In the genomic region with DNA sequence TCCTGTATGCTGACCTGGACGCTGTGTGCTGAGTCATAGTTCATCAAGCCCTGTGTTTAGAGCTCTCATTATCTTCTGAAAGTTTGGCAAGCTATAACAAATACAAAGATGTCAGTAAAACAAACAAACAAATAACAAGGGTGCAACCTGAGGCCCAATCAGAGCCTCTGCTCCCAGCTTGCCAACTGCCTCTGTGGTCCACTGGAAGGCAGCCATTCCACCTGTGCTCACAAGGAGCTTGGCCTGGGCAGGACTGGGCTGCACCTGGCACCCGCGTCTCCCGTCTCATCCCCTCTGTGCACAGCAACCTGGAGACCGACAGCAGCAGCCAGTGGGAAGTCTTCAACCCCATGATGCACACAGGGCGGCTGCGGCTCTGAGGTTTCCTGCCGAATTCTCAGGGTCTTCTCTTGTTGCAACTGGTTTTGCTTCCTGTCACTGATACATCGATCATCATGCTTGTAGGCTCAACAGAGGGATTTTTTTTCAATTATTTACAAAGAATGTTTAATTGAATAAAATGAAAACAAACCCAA, we compare ENCODE assay signal across 25 cellular contexts.
DNase-seq lines count a peak whose midpoint lies in the region; ATAC-seq lines count a peak whose summit lies in the region.
"Had no signal": no experiment of that assay in that cellular context is flagged by ENCODE, and none has a peak within 500 bp of the region (broad histone marks: within the 10 kb centered on the region; RNA-seq: fewer than 3 reads in every experiment).

No MANE protein-coding gene starts in this region.

- POLR2A ChIA-PET in activated CD8-positive, alpha-beta T cell treated with anti-CD3 and anti-CD28 coated beads, Interleukin-2, amount 10 ng/mL, durations not matched to agents 7 days and 5 days (lab: Charles Lee), result no interaction called here
- POLR2A ChIA-PET in T-cell (lab: Charles Lee), result no interaction called here

- peaks cover 11% of the 10 kb centered on the region for H3K27me3 Mint-ChIP-seq in activated CD8-positive, alpha-beta T cell treated with anti-CD3 and anti-CD28 coated beads, Interleukin-2, amount 10 ng/mL, durations not matched to agents 7 days and 5 days (ENCODE audit: low read depth)
- peaks cover 5 to 9% of the 10 kb centered on the region in 2 donors for H3K27me3 Mint-ChIP-seq in T-cell
- H3K27me3 Mint-ChIP-seq: dendritic cell treated with granulocyte-macrophage colony-stimulating factor and Interleukin-4, amounts not matched to agents 40 ng/mL and 50 ng/mL, for 4 days; type B pancreatic cell had no signal

- peaks cover 2% of the 10 kb centered on the region for H3K36me3 Mint-ChIP-seq in activated CD8-positive, alpha-beta T cell treated with anti-CD3 and anti-CD28 coated beads, Interleukin-2, amount 10 ng/mL, durations not matched to agents 7 days and 5 days (ENCODE audit: low read depth)
- peaks cover 8% of the 10 kb centered on the region for H3K36me3 Mint-ChIP-seq in T-cell
- H3K36me3 Mint-ChIP-seq: activated naive CD4-positive, alpha-beta T cell treated with anti-CD3 and anti-CD28 coated beads, Interleukin-2, amount 10 ng/mL, durations not matched to agents 7 days and 5 days; mesothelial cell of epicardium; type B pancreatic cell had no signal

- ATAC-seq in activated CD8-positive, alpha-beta T cell treated with anti-CD3 and anti-CD28 coated beads, Interleukin-2, amount 10 ng/mL, durations not matched to agents 7 days and 5 days, result no peak
- ATAC-seq in T-cell (replicated peaks in 1 of 4), result no peak
- ATAC-seq: activated T-cell treated with anti-CD3 and anti-CD28 coated beads, Interleukin-2, amount 50 U/mL, for 72 hours; naive thymus-derived CD4-positive, alpha-beta T cell; T-helper 17 cell had no signal

- DNase-seq in COR-L47 (lab: John Stamatoyannopoulos, UW) (peak; percentile 75), HT1080 (ENCODE audit: low read depth) (peak; percentile 16), NCI-H510A (lab: John Stamatoyannopoulos, UW) (peak; percentile 12), T-cell (no peak), NCI-H446 (lab: John Stamatoyannopoulos, UW) (no peak), caudate nucleus (lab: John Stamatoyannopoulos, UW) (no peak), SK-N-DZ (ENCODE audit: low spot score) (no peak)
- peak; percentile 26 for DNase-seq in activated CD8-positive, alpha-beta T cell treated with anti-CD3 and anti-CD28 coated beads, Interleukin-2, amount 10 ng/mL, durations not matched to agents 7 days and 5 days
- DNase-seq: activated CD4-positive, alpha-beta T cell treated with anti-CD3 and anti-CD28 coated beads for 4 hours; activated naive CD4-positive, alpha-beta T cell treated with anti-CD3 and anti-CD28 coated beads, Interleukin-2, amount 10 ng/mL, durations not matched to agents 7 days and 5 days; activated T-cell treated with anti-CD3 and anti-CD28 coated beads, Interleukin-2, amount 50 U/mL, for 72 hours; amniotic stem cell; GF-D8; GOT3; hypothalamus; left ventricle myocardium inferior; naive thymus-derived CD4-positive, alpha-beta T cell; NCI-H187 treated with DMSO at 0.1 percent for 48 hours; small intestine; stimulated activated CD4-positive, alpha-beta T cell treated with anti-CD3 and anti-CD28 coated beads, Interleukin-1b, Interleukin-23, amount 100 ng/mL, for 48 hours; T-helper 17 cell had no signal

- H3K27ac Mint-ChIP-seq in activated CD8-positive, alpha-beta T cell treated with anti-CD3 and anti-CD28 coated beads, Interleukin-2, amount 10 ng/mL, durations not matched to agents 7 days and 5 days, result no peak overlapping the region
- H3K27ac Mint-ChIP-seq in T-cell, result no peak overlapping the region
- H3K27ac Mint-ChIP-seq: activated naive CD4-positive, alpha-beta T cell treated with anti-CD3 and anti-CD28 coated beads, Interleukin-2, amount 10 ng/mL, durations not matched to agents 7 days and 5 days; activated T-cell treated with anti-CD3 and anti-CD28 coated beads, Interleukin-2, amount 50 U/mL, for 72 hours; dendritic cell treated with granulocyte-macrophage colony-stimulating factor and Interleukin-4, amounts not matched to agents 40 ng/mL and 50 ng/mL, for 4 days; mesothelial cell of epicardium; naive thymus-derived CD4-positive, alpha-beta T cell; T-helper 17 cell; type B pancreatic cell had no signal

- H3K4me3 Mint-ChIP-seq in activated CD8-positive, alpha-beta T cell treated with anti-CD3 and anti-CD28 coated beads, Interleukin-2, amount 10 ng/mL, durations not matched to agents 7 days and 5 days, result no peak overlapping the region
- no peak overlapping the region for H3K4me3 Mint-ChIP-seq in T-cell
- H3K4me3 Mint-ChIP-seq: activated naive CD4-positive, alpha-beta T cell treated with anti-CD3 and anti-CD28 coated beads, Interleukin-2, amount 10 ng/mL, durations not matched to agents 7 days and 5 days; activated T-cell treated with anti-CD3 and anti-CD28 coated beads, Interleukin-2, amount 50 U/mL, for 72 hours; dendritic cell treated with granulocyte-macrophage colony-stimulating factor and Interleukin-4, amounts not matched to agents 40 ng/mL and 50 ng/mL, for 4 days; mesothelial cell of epicardium; naive thymus-derived CD4-positive, alpha-beta T cell; T-helper 17 cell; type B pancreatic cell had no signal

- H3K9me3 Mint-ChIP-seq in activated CD8-positive, alpha-beta T cell treated with anti-CD3 and anti-CD28 coated beads, Interleukin-2, amount 10 ng/mL, durations not matched to agents 7 days and 5 days (ENCODE audit: insufficient read depth), result peaks cover 9% of the 10 kb centered on the region
- peaks cover 11 to 27% (median 13%) of the 10 kb centered on the region in 3 donors for H3K9me3 Mint-ChIP-seq in T-cell

- H3K4me1 Mint-ChIP-seq in activated CD8-positive, alpha-beta T cell treated with anti-CD3 and anti-CD28 coated beads, Interleukin-2, amount 10 ng/mL, durations not matched to agents 7 days and 5 days (ENCODE audit: low read depth), result peaks cover 4% of the 10 kb centered on the region
- H3K4me1 Mint-ChIP-seq in T-cell, result peaks cover 0 to under 1% (median 0%) of the 10 kb centered on the region in 3 donors
- H3K4me1 Mint-ChIP-seq: activated naive CD4-positive, alpha-beta T cell treated with anti-CD3 and anti-CD28 coated beads, Interleukin-2, amount 10 ng/mL, durations not matched to agents 7 days and 5 days; mesothelial cell of epicardium had no signal

- CTCF ChIA-PET in activated CD8-positive, alpha-beta T cell treated with anti-CD3 and anti-CD28 coated beads, Interleukin-2, amount 10 ng/mL, durations not matched to agents 7 days and 5 days (lab: Charles Lee), result no interaction called here
- CTCF ChIA-PET in T-cell (lab: Charles Lee), result interaction anchor here in 1 of 2 donors (0.7 kb wide), 1 partner anchor 57 kb away, joined by 3 read pairs; no protein-coding TSS in a partner anchor

- no peak overlapping the region for H3K27ac ChIP-seq in caudate nucleus (ENCODE audit: low read depth, low read length)
- H3K27ac ChIP-seq: left ventricle myocardium inferior, SJSA1 had no signal

Comparison
In these comparisons a context has a peak if more than half of its experiments do, and no peak if none do; other contexts are left out.
1. DNase-seq: peak in COR-L47 (single experiment), HT1080 (single experiment), NCI-H510A (single experiment) and activated CD8-positive, alpha-beta T cell treated with anti-CD3 and anti-CD28 coated beads, Interleukin-2, amount 10 ng/mL, durations not matched to agents 7 days and 5 days (single experiment); none in T-cell (0 of 34), NCI-H446 (0 of 2), caudate nucleus (0 of 61) and SK-N-DZ (single experiment).